ENCODE assay signal across 12 cellular contexts in genomic region chr19:58034476-58034790, GRCh38.
A peak's percentile ranks its signal among the peaks of the same experiment; 100 is the strongest.
DNase-seq lines count a peak whose midpoint lies in the region; ATAC-seq and TF ChIP-seq lines count a peak whose summit lies in the region.
"Had no signal": no experiment of that assay in that cellular context is flagged by ENCODE, and none has a peak within 500 bp of the region (broad histone marks: within the 10 kb centered on the region; RNA-seq: fewer than 3 reads in every experiment).

No MANE protein-coding gene starts in this region.

- H3K9me3 ChIP-seq in HUES48 (ENCODE audit: control insufficient read depth, insufficient read depth, low read length) (peaks cover 16% of the 10 kb centered on the region), subcutaneous abdominal adipose tissue (ENCODE audit: control insufficient read depth in 5 of 5, low read length in 5 of 5) (peaks cover 12 to 55% (median 40%) of the 10 kb centered on the region in 5 donors)

- H3K27me3 ChIP-seq in HUES48 (ENCODE audit: control insufficient read depth, insufficient read depth, low read length) (no peaks in the 10 kb centered on the region), subcutaneous abdominal adipose tissue (ENCODE audit: control insufficient read depth in 5 of 5, insufficient read depth in 4 of 5, low read length in 5 of 5) (peaks cover 0 to 19% (median 14%) of the 10 kb centered on the region in 5 donors)

- H3K4me3 ChIP-seq in HUES48 (ENCODE audit: low read depth, low read length) (peak overlapping the region; percentile 67), cardiac fibroblast (replicated peaks in 1 of 2; ENCODE audit: low read depth in 2 of 2, low read length in 2 of 2) (peak overlapping the region; percentile 31 to 41), subcutaneous abdominal adipose tissue (ENCODE audit: low read depth in 1 of 5, low read length in 5 of 5) (peak overlapping the region in 3 of 5 donors; percentile 37 to 48 (median 40))
- H3K4me3 ChIP-seq: K562 had no signal

- H3K9ac ChIP-seq in HUES48 (ENCODE audit: low read depth, low read length) (no peak overlapping the region), subcutaneous abdominal adipose tissue (ENCODE audit: low read length in 5 of 5) (no peak overlapping the region)

- no peak for DNase-seq in cardiac fibroblast (ENCODE audit: low read depth in 2 of 2)
- peak; percentile 63 for DNase-seq in left kidney (ENCODE audit: low read depth, low spot score)
- no peak for DNase-seq in NAMALWA (ENCODE audit: low spot score)
- DNase-seq: effector CD4-positive, alpha-beta T cell; NCI-H2107; PC-3 had no signal

- H3K27ac ChIP-seq in HUES48 (ENCODE audit: low read depth, low read length) (no peak overlapping the region), subcutaneous abdominal adipose tissue (ENCODE audit: low read depth, low read length) (no peak overlapping the region)

- ATAC-seq in GM19023 (IDR thresholded peaks at IDR 0.05; ENCODE audit: unreplicated experiment) (no peak), GM18873 (IDR thresholded peaks at IDR 0.05; ENCODE audit: low FRiP score, unreplicated experiment) (no peak)
- ATAC-seq: HCT116, K562, PC-3 had no signal

- H3K4me1 ChIP-seq in HUES48 (ENCODE audit: control insufficient read depth, insufficient read depth, low read length), result peaks cover 4% of the 10 kb centered on the region; the same call in 1 of the 2 replicates
- H3K4me1 ChIP-seq in subcutaneous abdominal adipose tissue (ENCODE audit: control insufficient read depth in 5 of 5, insufficient read depth in 5 of 5, low read length in 5 of 5), result peaks cover 0 to 3% (median 0%) of the 10 kb centered on the region in 5 donors

- TF ChIP-seq CTCF in cardiac fibroblast (IDR thresholded peaks at IDR 0.05; ENCODE audit: low read depth, low read length), result no peak

- no peaks in the 10 kb centered on the region for H3K36me3 ChIP-seq in HUES48 (ENCODE audit: control insufficient read depth, insufficient read depth, low read length)
- no peaks in the 10 kb centered on the region for H3K36me3 ChIP-seq in subcutaneous abdominal adipose tissue (ENCODE audit: control insufficient read depth in 5 of 5, insufficient read depth in 5 of 5, low read length in 5 of 5)
